ENCODE assay signal across 14 cellular contexts in the genomic region with DNA sequence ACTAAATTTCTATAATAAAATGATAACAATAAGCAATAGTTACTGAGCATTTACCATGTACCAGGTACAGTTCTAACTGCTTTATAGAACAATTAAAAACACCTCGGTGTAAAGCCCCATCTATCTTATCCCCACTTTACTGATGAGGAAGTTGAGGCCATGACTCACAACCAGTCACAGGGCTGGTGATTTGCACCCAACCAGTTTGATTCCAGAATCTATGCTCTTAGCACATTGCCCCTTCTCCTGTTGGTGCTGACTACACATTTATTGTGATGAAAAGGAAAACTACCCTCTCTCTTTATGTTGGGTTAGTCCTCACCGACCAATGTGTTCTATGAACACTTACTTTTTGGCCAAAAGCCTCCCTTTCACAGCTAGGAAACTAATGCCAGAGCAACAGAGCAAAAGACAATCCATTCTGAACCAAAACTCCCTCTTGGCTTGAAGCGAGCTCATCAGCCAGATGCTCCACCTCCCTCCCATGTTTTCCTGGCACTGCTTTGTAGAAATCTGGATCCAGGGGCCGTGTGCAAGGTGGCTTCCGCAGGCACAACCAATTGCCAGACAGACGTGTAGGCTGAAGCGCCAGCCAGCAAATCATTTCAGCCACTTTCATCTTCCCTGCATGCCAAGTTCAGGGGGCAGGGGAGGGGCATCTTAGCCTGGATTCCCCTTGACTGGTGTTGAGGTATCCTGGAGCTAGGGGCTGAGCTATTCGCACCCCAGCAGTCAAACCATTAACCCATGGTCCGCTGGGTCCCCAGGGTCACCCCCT. TPM values are rescaled to one million over a fixed set of nuclear protein-coding genes. Genes with fewer than 3 reads are reported as not detected.
A peak's percentile ranks its signal among the peaks of the same experiment; 100 is the strongest.
DNase-seq lines count a peak whose midpoint lies in the region; ATAC-seq lines count a peak whose summit lies in the region.
"Had no signal": no experiment of that assay in that cellular context is flagged by ENCODE, and none has a peak within 500 bp of the region (broad histone marks: within the 10 kb centered on the region; RNA-seq: fewer than 3 reads in every experiment).

No MANE protein-coding gene starts in this region.

- no peaks in the 10 kb centered on the region for H3K36me3 Mint-ChIP-seq in activated T-cell treated with anti-CD3 and anti-CD28 coated beads, Interleukin-2, amount 50 U/mL, for 4 hours (ENCODE audit: insufficient read depth)

- ATAC-seq in GM21529 (IDR thresholded peaks at IDR 0.05; ENCODE audit: unreplicated experiment), result no peak
- no peak for ATAC-seq in activated T-cell treated with anti-CD3 and anti-CD28 coated beads, Interleukin-2, amount 50 U/mL, for 4 hours
- ATAC-seq: gastrocnemius medialis had no signal

- H3K4me3 Mint-ChIP-seq in activated T-cell treated with anti-CD3 and anti-CD28 coated beads, Interleukin-2, amount 50 U/mL, for 4 hours, result no peak overlapping the region
- H3K4me3 Mint-ChIP-seq: activated naive CD8-positive, alpha-beta T cell treated with anti-CD3 and anti-CD28 coated beads, Interleukin-2, amount 10 ng/mL, durations not matched to agents 7 days and 5 days had no signal

- H3K4me1 Mint-ChIP-seq in activated T-cell treated with anti-CD3 and anti-CD28 coated beads, Interleukin-2, amount 50 U/mL, for 4 hours (ENCODE audit: low read depth), result peaks cover 17% of the 10 kb centered on the region

- H3K27me3 Mint-ChIP-seq in activated T-cell treated with anti-CD3 and anti-CD28 coated beads, Interleukin-2, amount 50 U/mL, for 4 hours (ENCODE audit: low read depth), result no peaks in the 10 kb centered on the region

- H3K9me3 Mint-ChIP-seq in activated T-cell treated with anti-CD3 and anti-CD28 coated beads, Interleukin-2, amount 50 U/mL, for 4 hours, result no peaks in the 10 kb centered on the region
- H3K9me3 Mint-ChIP-seq: activated naive CD8-positive, alpha-beta T cell treated with anti-CD3 and anti-CD28 coated beads, Interleukin-2, amount 10 ng/mL, durations not matched to agents 7 days and 5 days had no signal

- DNase-seq in GM03348 (ENCODE audit: low spot score) (peak; percentile 76), RPMI7951 (ENCODE audit: low read depth) (peak; percentile 14), fibroblast of the conjunctiva (ENCODE audit: low read depth) (peak; percentile 42), posterior cingulate gyrus (peak in 7 of 10 donors; percentile 42 to 91 (median 54)), DMS153 treated with DMSO at 0.1 percent for 48 hours (lab: John Stamatoyannopoulos, UW; ENCODE audit: unreplicated experiment) (no peak), amniotic stem cell (lab: John Stamatoyannopoulos, UW) (no peak)
- DNase-seq in activated T-cell treated with anti-CD3 and anti-CD28 coated beads, Interleukin-2, amount 50 U/mL, for 4 hours, result no peak
- DNase-seq: activated CD4-positive, alpha-beta T cell treated with anti-CD3 and anti-CD28 coated beads, Interleukin-2, amount 50 U/mL, for 1 hour; activated naive CD8-positive, alpha-beta T cell treated with anti-CD3 and anti-CD28 coated beads, Interleukin-2, amount 10 ng/mL, durations not matched to agents 7 days and 5 days; NCI-H1417 treated with DMSO at 0.1 percent for 48 hours; stimulated activated CD4-positive, alpha-beta T cell treated with anti-CD3 and anti-CD28 coated beads, Interleukin-2, amount 100 ng/mL, for 48 hours; transverse colon had no signal

- intact Hi-C loops in posterior cingulate gyrus (cut with DNase I), result no loop called here

RNA-seq across cellular contexts. Expression of gene SLC30A1, which starts 32.0 kb away (rescaled TPM):
- 10.1 and 12.0 TPM in 2 replicates for total RNA-seq in RPMI7951 (2014; rRNA removed; shearing (Covaris generic))
- 10 to 100 TPM; 16.7 to 17.9 (median 17.2) TPM for total RNA-seq in activated T-cell treated with anti-CD3 and anti-CD28 coated beads, Interleukin-2, amount 50 U/mL, for 4 hours

Comparison
In these comparisons a context has a peak if more than half of its experiments do, and no peak if none do; other contexts are left out.
1. DNase-seq: peak in GM03348 (single experiment), RPMI7951 (single experiment), fibroblast of the conjunctiva (single experiment) and posterior cingulate gyrus (7 of 10); none in activated T-cell treated with anti-CD3 and anti-CD28 coated beads, Interleukin-2, amount 50 U/mL, for 4 hours (single experiment), DMS153 treated with DMSO at 0.1 percent for 48 hours (single experiment) and amniotic stem cell (single experiment).